In genomic region chr15:62812515-62812835, GRCh38 we compare ENCODE assay signal across 1 cellular context.
A peak's percentile ranks its signal among the peaks of the same experiment; 100 is the strongest.
TF ChIP-seq lines count a peak whose summit lies in the region.

No MANE protein-coding gene starts in this region.

TF ChIP-seq in HepG2, 621 proteins besides CTCF, POLR2A, EP300 and RAD21 (continued from another document and continues in another):
- 0 out of 2 replicates have a peak, but pooled peaks have one; percentile 36 for TF ChIP-seq FOXC1 (CRISPR knock-in tag; IDR thresholded peaks at IDR 0.05; ENCODE audit: borderline replicate concordance)
- peak; percentile 6; the same call in 1 of the 2 replicates for TF ChIP-seq MEF2D (CRISPR knock-in tag; IDR thresholded peaks at IDR 0.05)
- 0 out of 2 replicates have a peak, but pooled peaks have one; percentile 1 for TF ChIP-seq ZNF570 (CRISPR knock-in tag; IDR thresholded peaks at IDR 0.05; ENCODE audit: borderline replicate concordance)
- peak; percentile 31 for TF ChIP-seq PHF21A (CRISPR knock-in tag; IDR thresholded peaks at IDR 0.05)
- no peak for TF ChIP-seq ZBTB25 (CRISPR knock-in tag; IDR thresholded peaks at IDR 0.05)
- no peak for TF ChIP-seq SOX6 (IDR thresholded peaks at IDR 0.05)
- peak; percentile 49; the same call in 1 of the 2 replicates for TF ChIP-seq SOX6 (CRISPR knock-in tag; IDR thresholded peaks at IDR 0.05)
- TF ChIP-seq ZNF644 (CRISPR knock-in tag; IDR thresholded peaks at IDR 0.05; ENCODE audit: low read depth), result peak; percentile 5; the same call in 1 of the 2 replicates
- TF ChIP-seq MEIS2 (CRISPR knock-in tag; IDR thresholded peaks at IDR 0.05), result peak; percentile 34; the same call in 1 of the 2 replicates
- no peak for TF ChIP-seq ZNF773 (CRISPR knock-in tag; IDR thresholded peaks at IDR 0.05; ENCODE audit: borderline replicate concordance)
- peak; percentile 13 for TF ChIP-seq ASH2L (IDR thresholded peaks at IDR 0.05; ENCODE audit: insufficient read length, low read depth, low read length)
- TF ChIP-seq ZFX (CRISPR knock-in tag; IDR thresholded peaks at IDR 0.05; ENCODE audit: low read depth), result peak; percentile 58
- peak; percentile 11; the same call in 1 of the 2 replicates for TF ChIP-seq HDAC1 (CRISPR knock-in tag; IDR thresholded peaks at IDR 0.05)
- 0 out of 2 replicates have a peak, but pooled peaks have one; percentile 8 for TF ChIP-seq ZNF710 (CRISPR knock-in tag; IDR thresholded peaks at IDR 0.05; ENCODE audit: borderline replicate concordance)
- TF ChIP-seq MYC (CRISPR knock-in tag; IDR thresholded peaks at IDR 0.05; ENCODE audit: borderline replicate concordance), result 0 out of 2 replicates have a peak, but pooled peaks have one; percentile 7
- peak; percentile 84 for TF ChIP-seq ZNF687 (CRISPR knock-in tag; IDR thresholded peaks at IDR 0.05)
- TF ChIP-seq ZNF24 (IDR thresholded peaks at IDR 0.05), result no peak
- TF ChIP-seq HOMEZ (CRISPR knock-in tag; IDR thresholded peaks at IDR 0.05; ENCODE audit: low read depth), result 0 out of 2 replicates have a peak, but pooled peaks have one; percentile 12
- TF ChIP-seq TSC22D2 (CRISPR knock-in tag; IDR thresholded peaks at IDR 0.05; ENCODE audit: borderline replicate concordance), result no peak
- no peak for TF ChIP-seq ZNF879 (CRISPR knock-in tag; IDR thresholded peaks at IDR 0.05)
- no peak for TF ChIP-seq ATF7 (IDR thresholded peaks at IDR 0.05)
- peak; percentile 6; the same call in 1 of the 2 replicates for TF ChIP-seq ATF7 (CRISPR knock-in tag; IDR thresholded peaks at IDR 0.05)
- 0 out of 2 replicates have a peak, but pooled peaks have one; percentile 4 for TF ChIP-seq AHDC1 (CRISPR knock-in tag; IDR thresholded peaks at IDR 0.05; ENCODE audit: borderline replicate concordance)
- TF ChIP-seq ZBTB8A (CRISPR knock-in tag; IDR thresholded peaks at IDR 0.05; ENCODE audit: borderline replicate concordance, low read depth), result no peak
- TF ChIP-seq HNF1B (CRISPR knock-in tag; IDR thresholded peaks at IDR 0.05), result 0 out of 2 replicates have a peak, but pooled peaks have one; percentile 19
- no peak; the same call in 1 of the 2 replicates for TF ChIP-seq ZZZ3 (CRISPR knock-in tag; IDR thresholded peaks at IDR 0.05; ENCODE audit: borderline replicate concordance)
- 0 out of 2 replicates have a peak, but pooled peaks have one; percentile 11 for TF ChIP-seq SMAD3 (CRISPR knock-in tag; IDR thresholded peaks at IDR 0.05)
- TF ChIP-seq ETV5 (CRISPR knock-in tag; IDR thresholded peaks at IDR 0.05; ENCODE audit: borderline replicate concordance), result peak; percentile 7; the same call in 1 of the 2 replicates
- 0 out of 2 replicates have a peak, but pooled peaks have one; percentile 0 for TF ChIP-seq TFAP4 (IDR thresholded peaks at IDR 0.05; ENCODE audit: borderline replicate concordance, low read depth)
- 0 out of 2 replicates have a peak, but pooled peaks have one; percentile 2 for TF ChIP-seq SALL1 (CRISPR knock-in tag; IDR thresholded peaks at IDR 0.05)
- no peak for TF ChIP-seq ZNF672 (CRISPR knock-in tag; IDR thresholded peaks at IDR 0.05)
- 0 out of 2 replicates have a peak, but pooled peaks have one; percentile 2 for TF ChIP-seq ZNF264 (CRISPR knock-in tag; IDR thresholded peaks at IDR 0.05)
- no peak for TF ChIP-seq ZNF256 (CRISPR knock-in tag; conservative IDR thresholded peaks at IDR 0.05)
- 0 out of 2 replicates have a peak, but pooled peaks have one; percentile 8 for TF ChIP-seq NR2C2 (CRISPR knock-in tag; IDR thresholded peaks at IDR 0.05; ENCODE audit: borderline replicate concordance)
- TF ChIP-seq ZBTB38 (CRISPR knock-in tag; IDR thresholded peaks at IDR 0.05), result peak; percentile 69
- no peak; the same call in 1 of the 2 replicates for TF ChIP-seq GATAD2A (CRISPR knock-in tag; IDR thresholded peaks at IDR 0.05)
- peak; percentile 16; the same call in 1 of the 2 replicates for TF ChIP-seq ARNTL (CRISPR knock-in tag; IDR thresholded peaks at IDR 0.05)
- TF ChIP-seq KAT7 (CRISPR knock-in tag; IDR thresholded peaks at IDR 0.05; ENCODE audit: borderline replicate concordance), result 0 out of 2 replicates have a peak, but pooled peaks have one; percentile 8
- no peak for TF ChIP-seq ZFP36 (IDR thresholded peaks at IDR 0.05; ENCODE audit: borderline replicate concordance, low read depth, low read length, partially characterized antibody)
- 0 out of 2 replicates have a peak, but pooled peaks have one; percentile 8 for TF ChIP-seq ZMYM3 (CRISPR knock-in tag; IDR thresholded peaks at IDR 0.05)
- TF ChIP-seq TAF1 (CRISPR knock-in tag; IDR thresholded peaks at IDR 0.05), result 0 out of 2 replicates have a peak, but pooled peaks have one; percentile 9
